ENCODE assay signal across 17 cellular contexts in genomic region chr2:238155051-238155760, GRCh38. TPM values are rescaled to one million over a fixed set of nuclear protein-coding genes. Genes with fewer than 3 reads are reported as not detected.
DNase-seq lines count a peak whose midpoint lies in the region; FAIRE-seq and TF ChIP-seq lines count a peak whose summit lies in the region.
"Had no signal": no experiment of that assay in that cellular context is flagged by ENCODE, and none has a peak within 500 bp of the region (broad histone marks: within the 10 kb centered on the region; RNA-seq: fewer than 3 reads in every experiment).

No MANE protein-coding gene starts in this region.

- H3K4me3 ChIP-seq in AG04450 (ENCODE audit: low read depth, low read length) (no peak overlapping the region), fibroblast of pulmonary artery (replicated peaks; ENCODE audit: low read depth, low read length) (no peak overlapping the region)
- H3K4me3 ChIP-seq: SJSA1, upper lobe of left lung had no signal

- no peak for TF ChIP-seq CTCF in AG04450 (IDR thresholded peaks at IDR 0.05; ENCODE audit: low read depth, low read length)
- no peak for TF ChIP-seq CTCF in fibroblast of pulmonary artery (IDR thresholded peaks at IDR 0.05; ENCODE audit: low read length, missing control alignments)

- H3K9me3 ChIP-seq in AG04450 (ENCODE audit: control insufficient read depth, insufficient read depth, low read length): peaks cover 17% of the 10 kb centered on the region
- H3K9me3 ChIP-seq: SJSA1, upper lobe of left lung had no signal

- POLR2A ChIA-PET in AG04450 (lab: Yijun Ruan, JAX): interaction anchor here (0.6 to 0.9 kb wide), 2 partner anchors 9 to 14 kb away, joined by 3 to 4 read pairs; no protein-coding TSS in a partner anchor

- peak overlapping the region; percentile 65 for H3K27ac ChIP-seq in AG04450 (ENCODE audit: low read depth, low read length)
- H3K27ac ChIP-seq: SJSA1, upper lobe of left lung had no signal

- DNase-seq in AG04450 (ENCODE audit: low read depth, low spot score) (peak; percentile 83), RCC 7860 (ENCODE audit: low spot score) (peak; percentile 96), fibroblast of pulmonary artery (ENCODE audit: low read depth) (peak; percentile 88), myocyte (ENCODE audit: low read depth) (peak; percentile 84), NCI-H82 (lab: John Stamatoyannopoulos, UW) (no peak), cerebellar nuclear complex (lab: John Stamatoyannopoulos, UW) (no peak)
- DNase-seq in activated T-cell treated with anti-CD3 and anti-CD28 coated beads, Interleukin-2, amount 50 U/mL, for 48 hours: no peak
- no peak for DNase-seq in activated CD4-positive, alpha-beta T cell treated with anti-CD3 and anti-CD28 coated beads, Interleukin-2, amount 50 U/mL, for 48 hours
- DNase-seq: activated B cell treated with CpG ODN at 0.5 μM for 24 hours; activated T-cell treated with anti-CD3 and anti-CD28 coated beads, Interleukin-2, amount 50 U/mL, for 24 hours; aorta; DMS79 treated with DMSO at 0.1 percent for 48 hours; GOT3; NCI-H1436 treated with DMSO at 0.1 percent for 48 hours; upper lobe of left lung had no signal

- FAIRE-seq in RCC 7860 (lab: Jason Lieb, UNC): peak; percentile 96
- FAIRE-seq: GM12891 had no signal

- no peaks in the 10 kb centered on the region for H3K27me3 ChIP-seq in AG04450 (ENCODE audit: control insufficient read depth, insufficient read depth, low read length)
- H3K27me3 ChIP-seq: SJSA1 had no signal

- CTCF ChIA-PET in AG04450 (lab: Charles Lee): no interaction called here

RNA-seq across cellular contexts. Expression of gene ERFE, which starts 3.6 kb away (rescaled TPM):
- 2.4 and 2.9 TPM in 2 replicates for polyA plus RNA-seq in AG04450 (2011; rRNA removed)
- polyA minus RNA-seq in AG04450 (2011; rRNA and poly(A)+ RNA removed): 0.96 and 2.2 TPM in 2 replicates
- total RNA-seq in myocyte: 8.5 and 10.1 TPM in 2 replicates
- 1.9 TPM for polyA plus RNA-seq in myocyte (2012)
- total RNA-seq: activated B cell treated with CpG ODN at 0.5 μM for 24 hours had no signal

RNA-seq across cellular contexts. Expression of gene KLHL30, which starts 16.7 kb away (rescaled TPM):
- polyA plus RNA-seq in AG04450 (2011; rRNA removed): not detected in 2 replicates
- not detected in 2 replicates for polyA minus RNA-seq in AG04450 (2011; rRNA and poly(A)+ RNA removed)
- 59.5 and 61.3 TPM in 2 replicates for total RNA-seq in myocyte
- polyA plus RNA-seq in myocyte (2012): 27.2 TPM
- total RNA-seq: activated B cell treated with CpG ODN at 0.5 μM for 24 hours had no signal

RNA-seq across cellular contexts. Expression of gene ILKAP, which starts 48.3 kb away (rescaled TPM):
- polyA plus RNA-seq in AG04450 (2011; rRNA removed): 29.4 and 34.9 TPM in 2 replicates
- 21.9 and 23.3 TPM in 2 replicates for polyA minus RNA-seq in AG04450 (2011; rRNA and poly(A)+ RNA removed)
- total RNA-seq in myocyte: 13.6 and 15.6 TPM in 2 replicates
- polyA plus RNA-seq in myocyte (2012): 32.9 TPM

RNA-seq across cellular contexts. Expression of gene ESPNL, which starts 55.1 kb away (rescaled TPM):
- 1.0 TPM in 2 replicates for polyA plus RNA-seq in AG04450 (2011; rRNA removed)
- polyA minus RNA-seq in AG04450 (2011; rRNA and poly(A)+ RNA removed): 0.69 and 0.70 TPM in 2 replicates
- total RNA-seq in myocyte: 7.4 and 8.5 TPM in 2 replicates
- 3.4 TPM for polyA plus RNA-seq in myocyte (2012)
- total RNA-seq: aorta had no signal

Comparison
In these comparisons a context has a peak if more than half of its experiments do, and no peak if none do; other contexts are left out.
1. DNase-seq: peak in AG04450 (single experiment), RCC 7860 (single experiment), fibroblast of pulmonary artery (single experiment) and myocyte (single experiment); none in NCI-H82 (single experiment), activated T-cell treated with anti-CD3 and anti-CD28 coated beads, Interleukin-2, amount 50 U/mL, for 48 hours (0 of 2), cerebellar nuclear complex (0 of 2) and activated CD4-positive, alpha-beta T cell treated with anti-CD3 and anti-CD28 coated beads, Interleukin-2, amount 50 U/mL, for 48 hours (0 of 2).